2 cellular contexts compared by ENCODE assay signal in the genomic region with DNA sequence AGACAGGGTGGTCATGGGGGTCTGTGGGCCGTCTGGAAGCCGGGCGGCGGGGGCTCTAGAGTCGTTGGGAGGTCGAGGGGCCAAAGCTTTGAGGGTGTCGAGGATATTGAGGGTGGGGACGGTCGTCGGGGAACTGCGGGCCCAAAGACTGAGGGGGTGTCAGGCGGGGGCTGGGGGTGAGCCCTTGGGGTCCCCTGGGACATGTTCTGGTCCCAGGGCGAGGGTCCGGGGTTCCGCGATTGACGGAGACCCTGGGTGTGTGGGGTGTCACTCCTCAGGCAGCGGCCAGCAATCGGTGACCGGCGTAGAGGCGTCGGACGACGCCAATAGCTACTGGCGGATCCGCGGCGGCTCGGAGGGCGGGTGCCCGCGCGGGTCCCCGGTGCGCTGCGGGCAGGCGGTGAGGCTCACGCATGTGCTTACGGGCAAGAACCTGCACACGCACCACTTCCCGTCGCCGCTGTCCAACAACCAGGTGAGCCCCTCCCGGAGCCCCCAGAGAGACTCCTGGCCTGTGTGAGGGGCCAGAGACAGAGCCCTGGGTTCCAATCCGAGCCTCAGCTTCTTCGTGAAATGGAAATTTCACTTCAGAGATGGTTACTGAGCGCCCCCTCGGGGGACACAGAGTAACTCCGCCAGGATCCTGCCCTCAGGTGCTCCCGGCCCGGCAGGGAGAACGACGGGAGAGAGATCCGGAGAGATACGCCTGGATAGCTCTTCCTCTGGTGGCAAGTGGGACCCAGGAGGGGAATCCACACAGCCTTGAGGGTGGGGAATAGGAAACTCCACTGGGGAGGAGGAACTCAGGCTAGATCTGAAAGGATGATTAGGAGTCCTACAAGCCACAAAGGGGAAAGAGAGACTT.
TF ChIP-seq lines count a peak whose summit lies in the region.

No MANE protein-coding gene starts in this region.

TF ChIP-seq in HEK293, 187 proteins besides CTCF, POLR2A, EP300 and RAD21 (continues in another document):
- peak; percentile 88 for TF ChIP-seq ZBTB26 (tag by site-specific recombination; optimal IDR thresholded peaks at IDR 0.05)
- no peak for TF ChIP-seq ZNF629 (tag by site-specific recombination; IDR thresholded peaks at IDR 0.05)
- TF ChIP-seq GFI1B (tag by site-specific recombination; IDR thresholded peaks at IDR 0.05), result no peak
- no peak for TF ChIP-seq ZNF311 (tag by site-specific recombination; IDR thresholded peaks at IDR 0.05; ENCODE audit: borderline replicate concordance)
- peak; percentile 60 for TF ChIP-seq ZBTB20 (tag by site-specific recombination; IDR thresholded peaks at IDR 0.05)
- peak; percentile 21; the same call in 1 of the 2 replicates for TF ChIP-seq ZNF341 (tag by site-specific recombination; IDR thresholded peaks at IDR 0.05; ENCODE audit: low read depth)
- no peak for TF ChIP-seq ZNF354C (tag by site-specific recombination; IDR thresholded peaks at IDR 0.05; ENCODE audit: borderline replicate concordance, low read depth)
- no peak for TF ChIP-seq ZNF792 (tag by site-specific recombination; IDR thresholded peaks at IDR 0.05)
- 0 out of 2 replicates have a peak, but pooled peaks have one; percentile 3 for TF ChIP-seq ZNF24 (tag by site-specific recombination; IDR thresholded peaks at IDR 0.05)
- TF ChIP-seq, protein P1, sequence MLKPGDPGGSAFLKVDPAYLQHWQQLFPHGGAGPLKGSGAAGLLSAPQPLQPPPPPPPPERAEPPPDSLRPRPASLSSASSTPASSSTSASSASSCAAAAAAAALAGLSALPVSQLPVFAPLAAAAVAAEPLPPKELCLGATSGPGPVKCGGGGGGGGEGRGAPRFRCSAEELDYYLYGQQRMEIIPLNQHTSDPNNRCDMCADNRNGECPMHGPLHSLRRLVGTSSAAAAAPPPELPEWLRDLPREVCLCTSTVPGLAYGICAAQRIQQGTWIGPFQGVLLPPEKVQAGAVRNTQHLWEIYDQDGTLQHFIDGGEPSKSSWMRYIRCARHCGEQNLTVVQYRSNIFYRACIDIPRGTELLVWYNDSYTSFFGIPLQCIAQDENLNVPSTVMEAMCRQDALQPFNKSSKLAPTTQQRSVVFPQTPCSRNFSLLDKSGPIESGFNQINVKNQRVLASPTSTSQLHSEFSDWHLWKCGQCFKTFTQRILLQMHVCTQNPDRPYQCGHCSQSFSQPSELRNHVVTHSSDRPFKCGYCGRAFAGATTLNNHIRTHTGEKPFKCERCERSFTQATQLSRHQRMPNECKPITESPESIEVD (tag by site-specific recombination; IDR thresholded peaks at IDR 0.05), result no peak
- TF ChIP-seq ZEB2 (tag by site-specific recombination; IDR thresholded peaks at IDR 0.05), result 0 out of 2 replicates have a peak, but pooled peaks have one; percentile 24
- TF ChIP-seq BCL11B (tag by site-specific recombination; IDR thresholded peaks at IDR 0.05; ENCODE audit: low read depth), result peak; percentile 28; the same call in 1 of the 2 replicates
- TF ChIP-seq, protein P2, sequence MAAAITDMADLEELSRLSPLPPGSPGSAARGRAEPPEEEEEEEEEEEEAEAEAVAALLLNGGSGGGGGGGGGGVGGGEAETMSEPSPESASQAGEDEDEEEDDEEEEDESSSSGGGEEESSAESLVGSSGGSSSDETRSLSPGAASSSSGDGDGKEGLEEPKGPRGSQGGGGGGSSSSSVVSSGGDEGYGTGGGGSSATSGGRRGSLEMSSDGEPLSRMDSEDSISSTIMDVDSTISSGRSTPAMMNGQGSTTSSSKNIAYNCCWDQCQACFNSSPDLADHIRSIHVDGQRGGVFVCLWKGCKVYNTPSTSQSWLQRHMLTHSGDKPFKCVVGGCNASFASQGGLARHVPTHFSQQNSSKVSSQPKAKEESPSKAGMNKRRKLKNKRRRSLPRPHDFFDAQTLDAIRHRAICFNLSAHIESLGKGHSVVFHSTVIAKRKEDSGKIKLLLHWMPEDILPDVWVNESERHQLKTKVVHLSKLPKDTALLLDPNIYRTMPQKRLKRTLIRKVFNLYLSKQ (tag by site-specific recombination; IDR thresholded peaks at IDR 0.05; ENCODE audit: borderline replicate concordance), result no peak
- no peak for TF ChIP-seq ZNF112 (tag by site-specific recombination; IDR thresholded peaks at IDR 0.05)
- TF ChIP-seq ZFP41 (tag by site-specific recombination; IDR thresholded peaks at IDR 0.05; ENCODE audit: borderline replicate concordance), result no peak
- TF ChIP-seq GLIS2 (tag by site-specific recombination; IDR thresholded peaks at IDR 0.05), result peak; percentile 87
- TF ChIP-seq ZSCAN30 (tag by site-specific recombination; IDR thresholded peaks at IDR 0.05), result peak; percentile 60; the same call in 1 of the 2 replicates
- TF ChIP-seq ZNF473 (tag by site-specific recombination; IDR thresholded peaks at IDR 0.05), result no peak
- TF ChIP-seq ZNF121 (tag by site-specific recombination; IDR thresholded peaks at IDR 0.05), result no peak
- TF ChIP-seq ZIC2 (tag by site-specific recombination; IDR thresholded peaks at IDR 0.05), result peak; percentile 38; the same call in 1 of the 2 replicates
- TF ChIP-seq ZNF670 (tag by site-specific recombination; IDR thresholded peaks at IDR 0.05; ENCODE audit: low read depth), result no peak
- no peak for TF ChIP-seq ZNF558 (tag by site-specific recombination; IDR thresholded peaks at IDR 0.05)
- TF ChIP-seq ZNF2 (tag by site-specific recombination; IDR thresholded peaks at IDR 0.05), result 0 out of 2 replicates have a peak, but pooled peaks have one; percentile 9
- TF ChIP-seq ZNF529 (tag by site-specific recombination; IDR thresholded peaks at IDR 0.05; ENCODE audit: insufficient replicate concordance), result no peak
- no peak for TF ChIP-seq WT1 (tag by site-specific recombination; IDR thresholded peaks at IDR 0.05)
- peak; percentile 38; the same call in 1 of the 2 replicates for TF ChIP-seq ZNF654 (tag by site-specific recombination; IDR thresholded peaks at IDR 0.05; ENCODE audit: low read depth)
- TF ChIP-seq ZNF184 (tag by site-specific recombination; IDR thresholded peaks at IDR 0.05), result no peak

TF ChIP-seq in neural cell, 6 proteins besides CTCF, POLR2A, EP300 and RAD21:
- TF ChIP-seq, protein P3, sequence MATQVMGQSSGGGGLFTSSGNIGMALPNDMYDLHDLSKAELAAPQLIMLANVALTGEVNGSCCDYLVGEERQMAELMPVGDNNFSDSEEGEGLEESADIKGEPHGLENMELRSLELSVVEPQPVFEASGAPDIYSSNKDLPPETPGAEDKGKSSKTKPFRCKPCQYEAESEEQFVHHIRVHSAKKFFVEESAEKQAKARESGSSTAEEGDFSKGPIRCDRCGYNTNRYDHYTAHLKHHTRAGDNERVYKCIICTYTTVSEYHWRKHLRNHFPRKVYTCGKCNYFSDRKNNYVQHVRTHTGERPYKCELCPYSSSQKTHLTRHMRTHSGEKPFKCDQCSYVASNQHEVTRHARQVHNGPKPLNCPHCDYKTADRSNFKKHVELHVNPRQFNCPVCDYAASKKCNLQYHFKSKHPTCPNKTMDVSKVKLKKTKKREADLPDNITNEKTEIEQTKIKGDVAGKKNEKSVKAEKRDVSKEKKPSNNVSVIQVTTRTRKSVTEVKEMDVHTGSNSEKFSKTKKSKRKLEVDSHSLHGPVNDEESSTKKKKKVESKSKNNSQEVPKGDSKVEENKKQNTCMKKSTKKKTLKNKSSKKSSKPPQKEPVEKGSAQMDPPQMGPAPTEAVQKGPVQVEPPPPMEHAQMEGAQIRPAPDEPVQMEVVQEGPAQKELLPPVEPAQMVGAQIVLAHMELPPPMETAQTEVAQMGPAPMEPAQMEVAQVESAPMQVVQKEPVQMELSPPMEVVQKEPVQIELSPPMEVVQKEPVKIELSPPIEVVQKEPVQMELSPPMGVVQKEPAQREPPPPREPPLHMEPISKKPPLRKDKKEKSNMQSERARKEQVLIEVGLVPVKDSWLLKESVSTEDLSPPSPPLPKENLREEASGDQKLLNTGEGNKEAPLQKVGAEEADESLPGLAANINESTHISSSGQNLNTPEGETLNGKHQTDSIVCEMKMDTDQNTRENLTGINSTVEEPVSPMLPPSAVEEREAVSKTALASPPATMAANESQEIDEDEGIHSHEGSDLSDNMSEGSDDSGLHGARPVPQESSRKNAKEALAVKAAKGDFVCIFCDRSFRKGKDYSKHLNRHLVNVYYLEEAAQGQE (IDR thresholded peaks at IDR 0.05; ENCODE audit: borderline replicate concordance), result no peak
- no peak for TF ChIP-seq TAF1 (IDR thresholded peaks at IDR 0.05; ENCODE audit: low read depth)
- TF ChIP-seq SMC3 (conservative IDR thresholded peaks at IDR 0.05; ENCODE audit: poor library complexity), result no peak
- no peak for TF ChIP-seq EZH2 (IDR thresholded peaks at IDR 0.05; ENCODE audit: borderline replicate concordance, insufficient read depth, low read length, poor library complexity, severe bottlenecking)
- TF ChIP-seq MXI1 (conservative IDR thresholded peaks at IDR 0.05; ENCODE audit: poor library complexity, severe bottlenecking), result no peak
- TF ChIP-seq POLR2AphosphoS5 (IDR thresholded peaks at IDR 0.05), result no peak
